ENCODE assay signal across 12 cellular contexts in genomic region chr7:82434275-82435022, GRCh38. TPM values are rescaled to one million over a fixed set of nuclear protein-coding genes. Genes with fewer than 3 reads are reported as not detected.
"Had no signal": no experiment of that assay in that cellular context is flagged by ENCODE, and none has a peak within 500 bp of the region (broad histone marks: within the 10 kb centered on the region; RNA-seq: fewer than 3 reads in every experiment).

No MANE protein-coding gene starts in this region.

- ATAC-seq: HCT116 had no signal

- H3K4me3 Mint-ChIP-seq: HFFc6 had no signal

- H3K9ac ChIP-seq: GM23248, KMS-11 had no signal

- H3K27ac ChIP-seq: GM23248, KMS-11 had no signal

- H2AFZ ChIP-seq: GM23248 had no signal

- H3K27ac Mint-ChIP-seq: HFFc6 had no signal

- H3K9me3 Mint-ChIP-seq: HFFc6 had no signal

- FAIRE-seq: HTR-8/SVneo had no signal

- H3K4me2 ChIP-seq: KMS-11 had no signal

- H3K36me3 ChIP-seq: HAP-1 had no signal

- DNase-seq: GM23248, GOT3, H7, HFFc6, IMR-90, Karpas-422, KBM-7 had no signal

- H3K9me3 ChIP-seq: HAP-1 had no signal

- H3K4me3 ChIP-seq: GM23248, HAP-1 had no signal

RNA-seq across cellular contexts. Expression of gene CACNA2D1, which starts 9.1 kb away (rescaled TPM):
- total RNA-seq: HT-29 had no signal
